Comparison of ENCODE assay signal across 25 cellular contexts in genomic region chr16:74720579-74720978, GRCh38. TPM values are rescaled to one million over a fixed set of nuclear protein-coding genes. Genes with fewer than 3 reads are reported as not detected.
"Had no signal": no experiment of that assay in that cellular context is flagged by ENCODE, and none has a peak within 500 bp of the region (broad histone marks: within the 10 kb centered on the region; RNA-seq: fewer than 3 reads in every experiment).

No MANE protein-coding gene starts in this region.

- H3K36me3 Mint-ChIP-seq: activated CD4-positive, alpha-beta memory T cell treated with anti-CD3 and anti-CD28 coated beads for 36 hours; activated naive CD4-positive, alpha-beta T cell treated with anti-CD3 and anti-CD28 coated beads, Interleukin-2, amount 50 U/mL, for 72 hours had no signal

- H3K36me3 ChIP-seq: esophagus squamous epithelium, left lung, lower lobe of right lung, spleen, transverse colon had no signal

- H3K9me3 Mint-ChIP-seq: activated CD4-positive, alpha-beta memory T cell treated with anti-CD3 and anti-CD28 coated beads for 36 hours; activated CD4-positive, alpha-beta T cell treated with anti-CD3 and anti-CD28 coated beads, Interleukin-2, amount 10 ng/mL, durations not matched to agents 24 days and 14 days; activated naive CD4-positive, alpha-beta T cell treated with anti-CD3 and anti-CD28 coated beads, Interleukin-2, amount 50 U/mL, for 72 hours; activated T-cell treated with anti-CD3 and anti-CD28 coated beads, Interleukin-2, amount 50 U/mL, for 24 hours; central memory CD8-positive, alpha-beta T cell; dendritic cell treated with granulocyte-macrophage colony-stimulating factor and Interleukin-4, amounts not matched to agents 40 ng/mL and 50 ng/mL, for 4 days; nephron had no signal

- H3K4me3 ChIP-seq: esophagus squamous epithelium, left lung, lower lobe of right lung, spleen, testis, transverse colon had no signal

- H3K4me3 Mint-ChIP-seq: activated CD4-positive, alpha-beta memory T cell treated with anti-CD3 and anti-CD28 coated beads for 36 hours; activated CD4-positive, alpha-beta T cell treated with anti-CD3 and anti-CD28 coated beads, Interleukin-2, amount 10 ng/mL, durations not matched to agents 24 days and 14 days; activated T-cell treated with anti-CD3 and anti-CD28 coated beads, Interleukin-2, amount 50 U/mL, for 24 hours; central memory CD8-positive, alpha-beta T cell; dendritic cell treated with granulocyte-macrophage colony-stimulating factor and Interleukin-4, amounts not matched to agents 40 ng/mL and 50 ng/mL, for 4 days; nephron had no signal

- H3K4me1 ChIP-seq: esophagus squamous epithelium, left lung, lower lobe of right lung, spleen had no signal

- H3K9me3 ChIP-seq: esophagus squamous epithelium, left lung, lower lobe of right lung, spleen, testis, transverse colon had no signal

- H3K27me3 ChIP-seq: esophagus squamous epithelium, testis, transverse colon had no signal

- H3K27ac Mint-ChIP-seq: activated CD4-positive, alpha-beta memory T cell treated with anti-CD3 and anti-CD28 coated beads for 36 hours; activated CD4-positive, alpha-beta T cell treated with anti-CD3 and anti-CD28 coated beads, Interleukin-2, amount 10 ng/mL, durations not matched to agents 24 days and 14 days; activated T-cell treated with anti-CD3 and anti-CD28 coated beads, Interleukin-2, amount 50 U/mL, for 24 hours; dendritic cell treated with granulocyte-macrophage colony-stimulating factor and Interleukin-4, amounts not matched to agents 40 ng/mL and 50 ng/mL, for 4 days; nephron had no signal

- H3K27ac ChIP-seq: epithelial cell of prostate, esophagus squamous epithelium, left lung, lower lobe of right lung, spleen, testis, transverse colon had no signal

- H3K27me3 Mint-ChIP-seq: activated CD4-positive, alpha-beta T cell treated with anti-CD3 and anti-CD28 coated beads, Interleukin-2, amount 10 ng/mL, durations not matched to agents 24 days and 14 days; activated T-cell treated with anti-CD3 and anti-CD28 coated beads, Interleukin-2, amount 50 U/mL, for 24 hours had no signal

- ATAC-seq: activated naive CD4-positive, alpha-beta T cell treated with anti-CD3 and anti-CD28 coated beads, Interleukin-2, amount 50 U/mL, for 72 hours; left lung; lower lobe of right lung; right cardiac atrium had no signal

- DNase-seq: activated CD4-positive, alpha-beta memory T cell treated with anti-CD3 and anti-CD28 coated beads for 36 hours; activated CD4-positive, alpha-beta T cell treated with anti-CD3 and anti-CD28 coated beads, Interleukin-2, amount 10 ng/mL, durations not matched to agents 24 days and 14 days; activated CD4-positive, CD25-positive, alpha-beta regulatory T cell treated with anti-CD3 and anti-CD28 coated beads, Interleukin-2, amount 50 U/mL, for 72 hours; activated CD8-positive, alpha-beta memory T cell treated with anti-CD3 and anti-CD28 coated beads, Interleukin-2, amount 50 U/mL, for 48 hours; activated T-cell treated with anti-CD3 and anti-CD28 coated beads, Interleukin-2, amount 50 U/mL, for 24 hours; effector CD8-positive, alpha-beta T cell; esophagus squamous epithelium; foreskin melanocyte; kidney glomerular epithelial cell; left lung; lower lobe of right lung; right cardiac atrium; stimulated activated naive CD4-positive, alpha-beta T cell treated with Interleukin-2 at 50 U/mL for 16 hours; T1000; testis; transverse colon had no signal

- H3K4me1 Mint-ChIP-seq: activated CD4-positive, alpha-beta T cell treated with anti-CD3 and anti-CD28 coated beads, Interleukin-2, amount 10 ng/mL, durations not matched to agents 24 days and 14 days; central memory CD8-positive, alpha-beta T cell; nephron had no signal

RNA-seq across cellular contexts. Expression of gene FA2H, which starts 54.0 kb away (rescaled TPM):
- total RNA-seq: activated CD4-positive, alpha-beta T cell treated with anti-CD3 and anti-CD28 coated beads, Interleukin-2, amount 10 ng/mL, durations not matched to agents 24 days and 14 days; activated CD8-positive, alpha-beta memory T cell treated with anti-CD3 and anti-CD28 coated beads for 36 hours; activated naive CD4-positive, alpha-beta T cell treated with anti-CD3 and anti-CD28 coated beads, Interleukin-2, amount 50 U/mL, for 72 hours; mesenteric fat pad; osteoblast had no signal
